In genomic region chr18:29157905-29158304, GRCh38 we compare ENCODE assay signal across 3 cellular contexts.
TF ChIP-seq lines count a peak whose summit lies in the region.

No MANE protein-coding gene starts in this region.

TF ChIP-seq in HCT116, 20 proteins besides CTCF, POLR2A, EP300 and RAD21:
- no peak for TF ChIP-seq CBX3 (IDR thresholded peaks at IDR 0.05; ENCODE audit: low read depth)
- TF ChIP-seq EGR1 (IDR thresholded peaks at IDR 0.05; ENCODE audit: low read depth) = no peak
- no peak for TF ChIP-seq YY1 (IDR thresholded peaks at IDR 0.05; ENCODE audit: extremely low read depth, insufficient replicate concordance, low read depth, low read length)
- TF ChIP-seq CEBPB (IDR thresholded peaks at IDR 0.05; ENCODE audit: low read depth) = no peak
- TF ChIP-seq MAX (IDR thresholded peaks at IDR 0.05) = no peak
- no peak for TF ChIP-seq JUND (IDR thresholded peaks at IDR 0.05)
- no peak for TF ChIP-seq ZFX (IDR thresholded peaks at IDR 0.05)
- TF ChIP-seq SIN3A (IDR thresholded peaks at IDR 0.05; ENCODE audit: low read depth) = no peak
- TF ChIP-seq TCF7L2 (IDR thresholded peaks at IDR 0.05; ENCODE audit: borderline replicate concordance, extremely low read depth, insufficient read depth, insufficient read length) = no peak
- no peak for TF ChIP-seq FOSL1 (IDR thresholded peaks at IDR 0.05; ENCODE audit: low read depth)
- TF ChIP-seq ZNF274 (IDR thresholded peaks at IDR 0.05; ENCODE audit: low read depth, low read length) = no peak
- no peak for TF ChIP-seq SRF (IDR thresholded peaks at IDR 0.05; ENCODE audit: low read depth)
- TF ChIP-seq EZH2 (IDR thresholded peaks at IDR 0.05) = no peak
- no peak for TF ChIP-seq REST (IDR thresholded peaks at IDR 0.05; ENCODE audit: low read depth)
- no peak for TF ChIP-seq ATF3 (IDR thresholded peaks at IDR 0.05)
- no peak for TF ChIP-seq SP1 (IDR thresholded peaks at IDR 0.05; ENCODE audit: low read depth)
- no peak for TF ChIP-seq ZBTB33 (IDR thresholded peaks at IDR 0.05; ENCODE audit: extremely low read depth, insufficient replicate concordance, low read length)

TF ChIP-seq in SK-N-SH, 30 proteins besides CTCF, POLR2A, EP300 and RAD21:
- TF ChIP-seq GATA2 (CRISPR knock-in tag; IDR thresholded peaks at IDR 0.05) = no peak
- TF ChIP-seq ZBTB33 (IDR thresholded peaks at IDR 0.05; ENCODE audit: borderline replicate concordance, low read depth) = no peak
- no peak for TF ChIP-seq JUND (IDR thresholded peaks at IDR 0.05)
- no peak for TF ChIP-seq RCOR1 (IDR thresholded peaks at IDR 0.05; ENCODE audit: low read length)
- TF ChIP-seq POLR2AphosphoS5 (IDR thresholded peaks at IDR 0.05; ENCODE audit: low read depth, low read length) = no peak
- peak; percentile 18; the same call in 1 of the 2 replicates for TF ChIP-seq NFIC (IDR thresholded peaks at IDR 0.05; ENCODE audit: borderline replicate concordance)
- TF ChIP-seq USF2 (IDR thresholded peaks at IDR 0.05; ENCODE audit: borderline replicate concordance, low read depth, low read length) = no peak
- no peak for TF ChIP-seq FOXM1 (IDR thresholded peaks at IDR 0.05; ENCODE audit: low read depth)
- no peak for TF ChIP-seq MAX (IDR thresholded peaks at IDR 0.05; ENCODE audit: low read depth)
- TF ChIP-seq USF1 (IDR thresholded peaks at IDR 0.05; ENCODE audit: borderline replicate concordance, low read depth) = no peak
- TF ChIP-seq SIN3A (IDR thresholded peaks at IDR 0.05; ENCODE audit: borderline replicate concordance, low read depth, low read length) = no peak
- TF ChIP-seq SMC3 (IDR thresholded peaks at IDR 0.05; ENCODE audit: low read depth, low read length) = no peak
- no peak for TF ChIP-seq CHD2 (IDR thresholded peaks at IDR 0.05; ENCODE audit: low read length, partially characterized antibody)
- peak; percentile 54 for TF ChIP-seq PBX3 (IDR thresholded peaks at IDR 0.05)
- TF ChIP-seq MXI1 (IDR thresholded peaks at IDR 0.05; ENCODE audit: low read depth, low read length) = no peak
- TF ChIP-seq FOSL2 (IDR thresholded peaks at IDR 0.05; ENCODE audit: borderline replicate concordance, low read depth) = peak; percentile 31; the same call in 1 of the 2 replicates
- no peak for TF ChIP-seq RXRA (IDR thresholded peaks at IDR 0.05; ENCODE audit: borderline replicate concordance, low read depth)
- no peak for TF ChIP-seq IRF3 (IDR thresholded peaks at IDR 0.05; ENCODE audit: low read depth, low read length)
- 0 out of 2 replicates have a peak, but pooled peaks have one; percentile 63 for TF ChIP-seq TEAD4 (IDR thresholded peaks at IDR 0.05; ENCODE audit: borderline replicate concordance, insufficient read depth)

TF ChIP-seq in endothelial cell of umbilical vein, 7 proteins besides CTCF, POLR2A, EP300 and RAD21:
- TF ChIP-seq GATA2 (IDR thresholded peaks at IDR 0.05; ENCODE audit: insufficient read depth, insufficient read length, low read depth, low read length) (peak; percentile 78), POLR2AphosphoS5 (IDR thresholded peaks at IDR 0.05; ENCODE audit: insufficient read depth, low read depth, low read length) (no peak), FOS (IDR thresholded peaks at IDR 0.05; ENCODE audit: borderline replicate concordance, insufficient read depth, low read length) (peak; percentile 36), EZH2 (IDR thresholded peaks at IDR 0.05; ENCODE audit: borderline replicate concordance, low read depth, low read length, severe bottlenecking) (no peak), MYC (IDR thresholded peaks at IDR 0.05; ENCODE audit: low read depth, low read length) (no peak)
TF ChIP-seq in endothelial cell of umbilical vein: peak in this region for 2.
